10 cellular contexts compared by ENCODE assay signal in genomic region chr1:178060789-178061556, GRCh38. TPM values are rescaled to one million over a fixed set of nuclear protein-coding genes. Genes with fewer than 3 reads are reported as not detected.
DNase-seq lines count a peak whose midpoint lies in the region; ATAC-seq and TF ChIP-seq lines count a peak whose summit lies in the region.
"Had no signal": no experiment of that assay in that cellular context is flagged by ENCODE, and none has a peak within 500 bp of the region (broad histone marks: within the 10 kb centered on the region; RNA-seq: fewer than 3 reads in every experiment).

No MANE protein-coding gene starts in this region.

- peak overlapping the region; percentile 59 to 81 (median 72) for H3K27ac ChIP-seq in esophagus squamous epithelium

- TF ChIP-seq POLR2A in esophagus squamous epithelium (IDR thresholded peaks at IDR 0.05): no peak

- H3K4me1 ChIP-seq in esophagus squamous epithelium (peaks cover 31 to 60% (median 41%) of the 10 kb centered on the region in 3 donors), neuron (ENCODE audit: insufficient read depth, low read length) (peaks cover 14% of the 10 kb centered on the region)

- intact Hi-C loops in esophagus squamous epithelium (cut with DNase I) (no loop called here), CD14-positive monocyte (cut with micrococcal nuclease) (no loop called here)

- CTCF ChIA-PET in BJ (lab: Yijun Ruan, JAX): interaction anchor here (0.8 to 1.7 kb wide), 5 partner anchors 9 to 26 kb away, joined by 3 to 5 read pairs (median 5); no protein-coding TSS in a partner anchor

- H3K36me3 Mint-ChIP-seq in CD14-positive monocyte: no peaks in the 10 kb centered on the region
- H3K36me3 Mint-ChIP-seq: activated naive CD8-positive, alpha-beta T cell treated with anti-CD3 and anti-CD28 coated beads, Interleukin-2, amount 10 ng/mL, durations not matched to agents 7 days and 5 days had no signal

- in situ Hi-C loops in GM13977 (cut with MboI; ENCODE audit: low pct_unique_long_range_greater_than_20kb, low sequenced_read_pairs, unreplicated experiment): no loop called here

- H3K4me1 Mint-ChIP-seq in CD14-positive monocyte: peaks cover 13% of the 10 kb centered on the region
- H3K4me1 Mint-ChIP-seq: activated naive CD8-positive, alpha-beta T cell treated with anti-CD3 and anti-CD28 coated beads, Interleukin-2, amount 10 ng/mL, durations not matched to agents 7 days and 5 days had no signal

- peaks cover 0 to 1% (median 0%) of the 10 kb centered on the region in 3 donors for H3K27me3 Mint-ChIP-seq in CD14-positive monocyte (ENCODE audit: low read depth in 3 of 3)

- H3K4me3 Mint-ChIP-seq in CD14-positive monocyte: no peak overlapping the region
- H3K4me3 Mint-ChIP-seq: activated naive CD8-positive, alpha-beta T cell treated with anti-CD3 and anti-CD28 coated beads, Interleukin-2, amount 10 ng/mL, durations not matched to agents 7 days and 5 days had no signal

- no peaks in the 10 kb centered on the region for H3K9me3 Mint-ChIP-seq in CD14-positive monocyte
- H3K9me3 Mint-ChIP-seq: activated naive CD8-positive, alpha-beta T cell treated with anti-CD3 and anti-CD28 coated beads, Interleukin-2, amount 10 ng/mL, durations not matched to agents 7 days and 5 days had no signal

- DNase-seq in BJ (ENCODE audit: low read depth): peak; percentile 64
- DNase-seq in NOMO-1 treated with DMSO at 0.1 percent for 48 hours (lab: John Stamatoyannopoulos, UW; ENCODE audit: unreplicated experiment): peak; percentile 54
- no peak for DNase-seq in esophagus squamous epithelium (lab: John Stamatoyannopoulos, UW)
- DNase-seq in GM13977 (ENCODE audit: low spot score): no peak
- no peak for DNase-seq in CD14-positive monocyte (ENCODE audit: low spot score)
- DNase-seq: activated naive CD8-positive, alpha-beta T cell treated with anti-CD3 and anti-CD28 coated beads, Interleukin-2, amount 10 ng/mL, durations not matched to agents 7 days and 5 days; RPMI8226 had no signal

- 16 to 31% methylated on average over 9 of the region's 9 CpGs for WGBS in esophagus squamous epithelium, 2 donors

- TF ChIP-seq CTCF in BJ (IDR thresholded peaks at IDR 0.05; ENCODE audit: insufficient read depth, low read depth, low read length): no peak
- no peak for TF ChIP-seq CTCF in esophagus squamous epithelium (IDR thresholded peaks at IDR 0.05)
- no peak for TF ChIP-seq CTCF in GM13977 (IDR thresholded peaks at IDR 0.05; ENCODE audit: extremely low read depth, insufficient read depth, missing control alignments)
- no peak for TF ChIP-seq CTCF in CD14-positive monocyte (IDR thresholded peaks at IDR 0.05)

- H3K9me3 ChIP-seq in esophagus squamous epithelium (no peaks in the 10 kb centered on the region), neuron (ENCODE audit: low read length) (no peaks in the 10 kb centered on the region)

- POLR2A ChIA-PET in BJ (lab: Charles Lee): interaction anchor here (0.5 to 0.6 kb wide), 2 partner anchors 23 to 25 kb away, joined by 3 to 9 read pairs; no protein-coding TSS in a partner anchor

- H3K27me3 ChIP-seq in BJ (ENCODE audit: control insufficient read depth, insufficient read depth, low read length) (no peaks in the 10 kb centered on the region), esophagus squamous epithelium (no peaks in the 10 kb centered on the region), neuron (ENCODE audit: insufficient read depth, low read length) (no peaks in the 10 kb centered on the region)

- ATAC-seq in HG03108 (IDR thresholded peaks at IDR 0.05; ENCODE audit: unreplicated experiment) (no peak), GM18519 (IDR thresholded peaks at IDR 0.05; ENCODE audit: low FRiP score, unreplicated experiment) (no peak)

- peak overlapping the region; percentile 87 for H2AFZ ChIP-seq in neuron (ENCODE audit: low read depth, low read length)

- H3K4me3 ChIP-seq in BJ (ENCODE audit: low read depth, low read length): no peak overlapping the region
- peak overlapping the region in 2 of 4 donors; percentile 4 to 17 for H3K4me3 ChIP-seq in esophagus squamous epithelium
- H3K4me3 ChIP-seq in neuron (ENCODE audit: low read length): peak overlapping the region; percentile 19

- H3K36me3 ChIP-seq in BJ (ENCODE audit: control insufficient read depth, insufficient read depth, low read length): no peaks in the 10 kb centered on the region
- H3K36me3 ChIP-seq in esophagus squamous epithelium: no peaks in the 10 kb centered on the region
- no peaks in the 10 kb centered on the region for H3K36me3 ChIP-seq in neuron (ENCODE audit: insufficient read depth, low read length)

- no peak overlapping the region for H3K27ac Mint-ChIP-seq in CD14-positive monocyte
- H3K27ac Mint-ChIP-seq: activated naive CD8-positive, alpha-beta T cell treated with anti-CD3 and anti-CD28 coated beads, Interleukin-2, amount 10 ng/mL, durations not matched to agents 7 days and 5 days had no signal

RNA-seq across cellular contexts. Expression of gene RASAL2, which starts 32.9 kb away (rescaled TPM):
- polyA plus RNA-seq in BJ (2011; rRNA removed) (27.5 and 27.7 TPM in 2 replicates), CD14-positive monocyte (under 1 TPM; 0.15 to 0.63 TPM)
- polyA minus RNA-seq in BJ (2011; rRNA and poly(A)+ RNA removed): 39.2 and 47.9 TPM in 2 replicates
- 10 to 100 TPM; 20.4 to 29.8 (median 25.5) TPM for total RNA-seq in esophagus squamous epithelium

Comparison
In these comparisons a context has a peak if more than half of its experiments do, and no peak if none do; other contexts are left out.
1. DNase-seq: peak in BJ (single experiment) and NOMO-1 treated with DMSO at 0.1 percent for 48 hours (single experiment); none in esophagus squamous epithelium (single experiment), GM13977 (single experiment) and CD14-positive monocyte (single experiment).
2. RNA of gene RASAL2, which starts 32.9 kb away (polyA plus RNA-seq): 27.5 to 27.7 TPM in BJ; 0.15 to 0.63 TPM in CD14-positive monocyte; every median in the first group is over 10 times any median in the second.